27 cellular contexts compared by ENCODE assay signal in genomic region chr2:43846140-43846793, GRCh38. TPM values are rescaled to one million over a fixed set of nuclear protein-coding genes. Genes with fewer than 3 reads are reported as not detected.
DNase-seq lines count a peak whose midpoint lies in the region; ATAC-seq and TF ChIP-seq lines count a peak whose summit lies in the region.
"Had no signal": no experiment of that assay in that cellular context is flagged by ENCODE, and none has a peak within 500 bp of the region (broad histone marks: within the 10 kb centered on the region; RNA-seq: fewer than 3 reads in every experiment).

No MANE protein-coding gene starts in this region.

- H3K9me3 Mint-ChIP-seq in activated CD4-positive, alpha-beta T cell treated with anti-CD3 and anti-CD28 coated beads, Interleukin-2, amount 10 ng/mL, durations not matched to agents 24 days and 14 days: no peaks in the 10 kb centered on the region
- H3K9me3 Mint-ChIP-seq: CD8-positive, alpha-beta memory T cell; IgD-negative memory B cell had no signal

- peak; percentile 40 for DNase-seq in activated CD4-positive, alpha-beta T cell treated with anti-CD3 and anti-CD28 coated beads, Interleukin-2, amount 10 ng/mL, durations not matched to agents 24 days and 14 days
- no peak for DNase-seq in activated CD4-positive, alpha-beta T cell treated with anti-CD3 and anti-CD28 coated beads for 4 hours
- DNase-seq in GM10266 (ENCODE audit: extremely low spot score): peak; percentile 3
- DNase-seq in esophagus muscularis mucosa (ENCODE audit: extremely low spot score): peak; percentile 82
- peak; percentile 48 for DNase-seq in spleen
- DNase-seq in NCI-H1417 treated with DMSO at 0.1 percent for 48 hours (lab: John Stamatoyannopoulos, UW): no peak
- DNase-seq in UCSD-AML1 (lab: John Stamatoyannopoulos, UW; ENCODE audit: unreplicated experiment): no peak
- DNase-seq: 8988T; Calu3; CD8-positive, alpha-beta memory T cell; GDM1; GM23248; MV-4-11; NCI-H1105 treated with DMSO at 0.1 percent for 48 hours; NCI-H1694; NCI-H2081; NCI-H2171; NCI-H524 treated with DMSO at 0.1 percent for 48 hours had no signal

- TF ChIP-seq POLR2A in esophagus muscularis mucosa (IDR thresholded peaks at IDR 0.05; ENCODE audit: low read depth): no peak
- no peak for TF ChIP-seq POLR2A in spleen (IDR thresholded peaks at IDR 0.05)

- TF ChIP-seq CTCF in GM10266 (IDR thresholded peaks at IDR 0.05; ENCODE audit: control insufficient read depth, insufficient read depth, low read depth, missing control alignments) (no peak), esophagus muscularis mucosa (IDR thresholded peaks at IDR 0.05) (no peak), spleen (IDR thresholded peaks at IDR 0.05 in 8 of 11, conservative IDR thresholded peaks at IDR 0.05 in 3 of 11) (no peak)

- intact Hi-C loops in activated CD4-positive, alpha-beta T cell treated with anti-CD3 and anti-CD28 coated beads, Interleukin-2, amount 10 ng/mL, durations not matched to agents 24 days and 14 days (cut with micrococcal nuclease): no loop called here
- intact Hi-C loops in esophagus muscularis mucosa (cut with DNase I): no loop called here
- intact Hi-C loops in spleen (cut with DNase I; ENCODE audit: low total_unique reads): no loop called here

- H3K4me3 Mint-ChIP-seq in activated CD4-positive, alpha-beta T cell treated with anti-CD3 and anti-CD28 coated beads, Interleukin-2, amount 10 ng/mL, durations not matched to agents 24 days and 14 days: no peak overlapping the region
- H3K4me3 Mint-ChIP-seq: CD8-positive, alpha-beta memory T cell; IgD-negative memory B cell had no signal

- H3K36me3 ChIP-seq in esophagus muscularis mucosa: no peaks in the 10 kb centered on the region
- no peaks in the 10 kb centered on the region for H3K36me3 ChIP-seq in spleen
- H3K36me3 ChIP-seq: HAP-1, SJSA1 had no signal

- TF ChIP-seq EP300 in esophagus muscularis mucosa (IDR thresholded peaks at IDR 0.05): no peak

- H3K27me3 Mint-ChIP-seq in activated CD4-positive, alpha-beta T cell treated with anti-CD3 and anti-CD28 coated beads, Interleukin-2, amount 10 ng/mL, durations not matched to agents 24 days and 14 days: peaks cover 5% of the 10 kb centered on the region

- H3K9me3 ChIP-seq in esophagus muscularis mucosa (no peaks in the 10 kb centered on the region), spleen (no peaks in the 10 kb centered on the region)
- H3K9me3 ChIP-seq: HAP-1, SJSA1 had no signal

- no peak overlapping the region for H3K27ac Mint-ChIP-seq in activated CD4-positive, alpha-beta T cell treated with anti-CD3 and anti-CD28 coated beads, Interleukin-2, amount 10 ng/mL, durations not matched to agents 24 days and 14 days
- H3K27ac Mint-ChIP-seq: IgD-negative memory B cell had no signal

- H3K4me1 ChIP-seq in esophagus muscularis mucosa (no peaks in the 10 kb centered on the region), spleen (no peaks in the 10 kb centered on the region)
- H3K4me1 ChIP-seq: HAP-1, SJSA1 had no signal

- H3K4me3 ChIP-seq in esophagus muscularis mucosa: no peak overlapping the region
- H3K4me3 ChIP-seq in spleen: no peak overlapping the region
- H3K4me3 ChIP-seq: GM23248, HAP-1, SJSA1 had no signal

- H3K27ac ChIP-seq in esophagus muscularis mucosa (replicated peaks in 1 of 4) (no peak overlapping the region), spleen (no peak overlapping the region)
- H3K27ac ChIP-seq: C4-2B, GM23248, SJSA1 had no signal

- H3K27me3 ChIP-seq in esophagus muscularis mucosa: peaks cover 0 to 3% (median 0%) of the 10 kb centered on the region in 4 donors
- peaks cover 0 to 4% (median 0%) of the 10 kb centered on the region in 7 donors for H3K27me3 ChIP-seq in spleen (replicated peaks in 1 of 7)

- no peak for ATAC-seq in GM21515 (IDR thresholded peaks at IDR 0.05; ENCODE audit: unreplicated experiment)
- ATAC-seq: Right ventricle myocardium inferior had no signal

- WGBS in esophagus muscularis mucosa: 90% methylated on average over 5 of the region's 5 CpGs
- 87 to 100% (median 94%) methylated on average over 3 to 5 of the region's 5 CpGs for WGBS in spleen, 5 donors

- no peaks in the 10 kb centered on the region for H3K36me3 Mint-ChIP-seq in activated CD4-positive, alpha-beta T cell treated with anti-CD3 and anti-CD28 coated beads, Interleukin-2, amount 10 ng/mL, durations not matched to agents 24 days and 14 days (ENCODE audit: low read depth)
- H3K36me3 Mint-ChIP-seq: CD8-positive, alpha-beta memory T cell; IgD-negative memory B cell had no signal

- H3K4me1 Mint-ChIP-seq in activated CD4-positive, alpha-beta T cell treated with anti-CD3 and anti-CD28 coated beads, Interleukin-2, amount 10 ng/mL, durations not matched to agents 24 days and 14 days: no peaks in the 10 kb centered on the region
- H3K4me1 Mint-ChIP-seq: CD8-positive, alpha-beta memory T cell had no signal

RNA-seq across cellular contexts. Expression of gene ABCG8, which starts 7.5 kb away (rescaled TPM):
- not detected in 2 replicates for total RNA-seq in activated CD4-positive, alpha-beta T cell treated with anti-CD3 and anti-CD28 coated beads, Interleukin-2, amount 10 ng/mL, durations not matched to agents 24 days and 14 days
- not detected for total RNA-seq in esophagus muscularis mucosa
- under 1 TPM in 3 of 7 donors, not detected in 4; 0.20 to 0.46 (median 0.23) TPM for total RNA-seq in spleen
- polyA plus RNA-seq in spleen: under 1 TPM in 2 of 3 donors, not detected in 1; 0.02 to 0.03 TPM
- total RNA-seq: CD8-positive, alpha-beta memory T cell; Daoy; GM23248; M059J; OCI-LY7; SJSA1 had no signal
- polyA plus RNA-seq: CD8-positive, alpha-beta memory T cell; IgD-negative memory B cell had no signal

RNA-seq across cellular contexts. Expression of gene ABCG5, which starts 7.6 kb away (rescaled TPM):
- not detected in 2 replicates for total RNA-seq in activated CD4-positive, alpha-beta T cell treated with anti-CD3 and anti-CD28 coated beads, Interleukin-2, amount 10 ng/mL, durations not matched to agents 24 days and 14 days
- total RNA-seq in esophagus muscularis mucosa: not detected
- total RNA-seq in spleen: under 1 TPM in 3 of 7 donors, not detected in 4; 0.24 to 0.37 (median 0.26) TPM
- under 1 TPM in 1 of 3 donors, not detected in 2; 0.05 TPM for polyA plus RNA-seq in spleen
- total RNA-seq: CD8-positive, alpha-beta memory T cell; Daoy; GM23248; M059J; OCI-LY7; Right ventricle myocardium inferior; SJSA1 had no signal
- polyA plus RNA-seq: CD8-positive, alpha-beta memory T cell; GM23248; IgD-negative memory B cell had no signal

Comparison
In these comparisons a context has a peak if more than half of its experiments do, and no peak if none do; other contexts are left out.
1. DNase-seq: peak in activated CD4-positive, alpha-beta T cell treated with anti-CD3 and anti-CD28 coated beads, Interleukin-2, amount 10 ng/mL, durations not matched to agents 24 days and 14 days (single experiment), GM10266 (single experiment), esophagus muscularis mucosa (single experiment) and spleen (single experiment); none in activated CD4-positive, alpha-beta T cell treated with anti-CD3 and anti-CD28 coated beads for 4 hours (0 of 2), NCI-H1417 treated with DMSO at 0.1 percent for 48 hours (single experiment) and UCSD-AML1 (single experiment).